Comparison of ENCODE assay signal across 7 cellular contexts in the genomic region with DNA sequence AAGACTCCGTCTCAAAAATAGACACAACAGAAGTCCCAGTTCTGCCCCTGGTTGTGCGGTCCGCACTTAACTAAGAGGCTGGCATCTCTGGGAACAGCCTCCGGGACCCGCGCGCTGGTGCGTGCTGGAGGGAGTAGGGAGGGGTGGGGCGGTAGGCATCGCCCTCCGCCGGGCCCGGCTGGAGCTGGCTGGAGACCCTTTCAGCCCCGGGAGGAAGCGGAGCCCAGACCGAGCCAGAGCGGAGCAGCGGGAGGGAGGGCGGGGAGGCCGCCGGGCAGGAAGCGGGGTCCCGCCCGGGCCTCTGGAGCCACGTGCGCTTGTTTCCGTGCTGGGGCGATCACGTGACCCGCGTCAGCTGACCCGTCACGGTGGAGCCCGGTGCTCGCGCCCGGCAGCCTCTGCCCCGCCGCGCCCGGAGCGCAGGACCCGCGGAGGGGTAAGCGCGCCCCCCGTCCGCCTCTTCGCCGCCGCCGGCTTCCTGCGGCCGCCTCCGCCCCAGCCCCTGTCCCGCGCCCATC. TPM values are rescaled to one million over a fixed set of nuclear protein-coding genes. Genes with fewer than 3 reads are reported as not detected.
DNase-seq lines count a peak whose midpoint lies in the region; ATAC-seq and TF ChIP-seq lines count a peak whose summit lies in the region.

A gene (plus strand): TSS at position 354 of the 518 bp plus-strand sequence. CDS start 256 bp downstream, outside the sequence.

- H3K27me3 Mint-ChIP-seq in activated CD8-positive, alpha-beta T cell treated with anti-CD3 and anti-CD28 coated beads for 36 hours, result no peaks in the 10 kb centered on the region

- peaks cover 35% of the 10 kb centered on the region for H3K4me1 Mint-ChIP-seq in activated CD8-positive, alpha-beta T cell treated with anti-CD3 and anti-CD28 coated beads for 36 hours (ENCODE audit: low read depth)

- H3K4me1 ChIP-seq in duodenal mucosa (ENCODE audit: control insufficient read depth in 1 of 2, insufficient read depth in 2 of 2, low read length in 2 of 2) (peaks cover 15 to 24% of the 10 kb centered on the region in 2 donors), right lobe of liver (peaks cover 0 to 39% (median 14%) of the 10 kb centered on the region in 4 donors)

- H3K9me3 ChIP-seq in duodenal mucosa (ENCODE audit: control insufficient read depth in 1 of 2, low read length in 2 of 2) (no peaks in the 10 kb centered on the region), right lobe of liver (no peaks in the 10 kb centered on the region)

- no peak for TF ChIP-seq CTCF in activated CD8-positive, alpha-beta T cell treated with anti-CD3 and anti-CD28 coated beads for 36 hours (IDR thresholded peaks at IDR 0.05)
- TF ChIP-seq CTCF in right lobe of liver (IDR thresholded peaks at IDR 0.05), result no peak

- CTCF ChIA-PET in activated CD8-positive, alpha-beta T cell treated with anti-CD3 and anti-CD28 coated beads for 36 hours (lab: Charles Lee), result interaction anchor here (1.0 kb wide), 1 partner anchor 59 kb away, joined by 3 read pairs; no protein-coding TSS in a partner anchor

- 0% methylated on average over 4 of the region's 57 CpGs for WGBS in right lobe of liver (ENCODE audit: insufficient coverage, low coverage, low lambda C conversion rate, missing lambda C conversion rate)

- H3K27me3 ChIP-seq in duodenal mucosa (ENCODE audit: control insufficient read depth in 1 of 2, insufficient read depth in 2 of 2, low read length in 2 of 2), result no peaks in the 10 kb centered on the region
- H3K27me3 ChIP-seq in right lobe of liver, result no peaks in the 10 kb centered on the region

- H3K9me3 Mint-ChIP-seq in activated CD8-positive, alpha-beta T cell treated with anti-CD3 and anti-CD28 coated beads for 36 hours, result no peaks in the 10 kb centered on the region

- ATAC-seq in GM18511 (IDR thresholded peaks at IDR 0.05; ENCODE audit: unreplicated experiment) (peak; percentile 60), HG03039 (IDR thresholded peaks at IDR 0.05; ENCODE audit: unreplicated experiment) (peak; percentile 55), right lobe of liver (peak; percentile 72 to 85 (median 79))
- peak; percentile 78 for ATAC-seq in activated CD8-positive, alpha-beta T cell treated with anti-CD3 and anti-CD28 coated beads for 36 hours

- H3K4me3 Mint-ChIP-seq in activated CD8-positive, alpha-beta T cell treated with anti-CD3 and anti-CD28 coated beads for 36 hours, result peak within 1 kb of the TSS; percentile 72

- H3K36me3 Mint-ChIP-seq in activated CD8-positive, alpha-beta T cell treated with anti-CD3 and anti-CD28 coated beads for 36 hours (ENCODE audit: low read depth), result peaks cover 1% of the 10 kb centered on the region

- H3K27ac ChIP-seq in duodenal mucosa (ENCODE audit: low read depth, low read length) (peak within 1 kb of the TSS; percentile 56), right lobe of liver (peak within 1 kb of the TSS; percentile 66 to 85 (median 74))

- peak within 1 kb of the TSS; percentile 56 to 63 for H3K9ac ChIP-seq in duodenal mucosa (ENCODE audit: low read depth in 1 of 2, low read length in 2 of 2)

- H3K4me3 ChIP-seq in duodenal mucosa (ENCODE audit: low read depth in 1 of 2, low read length in 2 of 2) (peak within 1 kb of the TSS; percentile 86 to 88), right lobe of liver (peak within 1 kb of the TSS; percentile 75 to 90 (median 82))

- peak; percentile 35 for TF ChIP-seq POLR2A in right lobe of liver (IDR thresholded peaks at IDR 0.05)

- DNase-seq in NCI-H748 (lab: John Stamatoyannopoulos, UW; ENCODE audit: unreplicated experiment) (peak; percentile 89), right lobe of liver (peak; percentile 94 to 96 (median 94))
- peak; percentile 95 for DNase-seq in activated CD8-positive, alpha-beta T cell treated with anti-CD3 and anti-CD28 coated beads for 36 hours
- peak; percentile 89 for DNase-seq in stimulated activated CD4-positive, alpha-beta T cell treated with anti-CD3 and anti-CD28 coated beads, Interleukin-4, amount 100 ng/mL, for 1 hour

- POLR2A ChIA-PET in activated CD8-positive, alpha-beta T cell treated with anti-CD3 and anti-CD28 coated beads for 36 hours (lab: Charles Lee), result interaction anchor here (0.8 to 2.0 kb wide), 6 partner anchors 9 to 68 kb away, joined by 3 to 6 read pairs (median 4); no protein-coding TSS in a partner anchor

- H3K36me3 ChIP-seq in duodenal mucosa (ENCODE audit: control insufficient read depth in 1 of 2, insufficient read depth in 2 of 2, low read length in 2 of 2) (peaks cover 4 to 29% of the 10 kb centered on the region in 2 donors), right lobe of liver (peaks cover 0 to 5% (median 0%) of the 10 kb centered on the region in 4 donors)

- H3K27ac Mint-ChIP-seq in activated CD8-positive, alpha-beta T cell treated with anti-CD3 and anti-CD28 coated beads for 36 hours, result peak within 1 kb of the TSS; percentile 80

- intact Hi-C loops in activated CD8-positive, alpha-beta T cell treated with anti-CD3 and anti-CD28 coated beads for 36 hours (cut with micrococcal nuclease), result loop anchor here (10.0 kb wide), 1 partner anchor 50 kb away; no protein-coding TSS in a partner anchor
- intact Hi-C loops in right lobe of liver (cut with DNase I), result no loop called here

RNA-seq across cellular contexts. Expression of the gene that starts here (rescaled TPM):
- 1 to 10 TPM; 7.0 to 8.0 TPM for total RNA-seq in activated CD8-positive, alpha-beta T cell treated with anti-CD3 and anti-CD28 coated beads for 36 hours
- 10 to 100 TPM; 23.0 to 27.2 (median 23.9) TPM for total RNA-seq in right lobe of liver

Comparison
In these comparisons a context has a peak if more than half of its experiments do, and no peak if none do; other contexts are left out.
1. Peak in every context shown above with its lines: DNase-seq, ATAC-seq, H3K4me3 ChIP-seq and H3K27ac ChIP-seq.